8 cellular contexts compared by ENCODE assay signal in genomic region chr22:37198290-37199102, GRCh38. TPM values are rescaled to one million over a fixed set of nuclear protein-coding genes. Genes with fewer than 3 reads are reported as not detected.
A peak's percentile ranks its signal among the peaks of the same experiment; 100 is the strongest.
DNase-seq lines count a peak whose midpoint lies in the region; ATAC-seq and TF ChIP-seq lines count a peak whose summit lies in the region.

No MANE protein-coding gene starts in this region.

- H3K27ac ChIP-seq in caudate nucleus (ENCODE audit: low read depth, low read length) = peak overlapping the region; percentile 92
- H3K27ac ChIP-seq in spleen = peak overlapping the region; percentile 91 to 98 (median 96)

- no peaks in the 10 kb centered on the region for H3K36me3 Mint-ChIP-seq in CD14-positive monocyte

- H3K4me3 ChIP-seq in spleen = peak overlapping the region; percentile 50 to 88 (median 58)

- DNase-seq in CD14-positive monocyte (ENCODE audit: low spot score) (peak; percentile 72), NCI-H2029 treated with DMSO at 0.1 percent for 48 hours (lab: John Stamatoyannopoulos, UW) (peak; percentile 13), caudate nucleus (lab: John Stamatoyannopoulos, UW) (peak in 56 of 61 donors; percentile 7 to 84 (median 63)), iris pigment epithelial cell (ENCODE audit: low read depth) (peak; percentile 68), spleen (peak; percentile 97)

- H3K9me3 Mint-ChIP-seq in CD14-positive monocyte = no peaks in the 10 kb centered on the region

- no peaks in the 10 kb centered on the region for H3K36me3 ChIP-seq in spleen

- H3K27me3 Mint-ChIP-seq in CD14-positive monocyte (ENCODE audit: low read depth in 3 of 3) = peaks cover 0 to 4% (median 1%) of the 10 kb centered on the region in 3 donors

- TF ChIP-seq POLR2A in spleen (IDR thresholded peaks at IDR 0.05) = no peak

- H3K27me3 ChIP-seq in spleen (replicated peaks in 1 of 7) = no peaks in the 10 kb centered on the region

- peaks cover 22 to 77% (median 56%) of the 10 kb centered on the region in 6 donors for H3K4me1 ChIP-seq in spleen

- ATAC-seq in GM21619 (IDR thresholded peaks at IDR 0.05; ENCODE audit: unreplicated experiment) (peak; percentile 3), HG03039 (IDR thresholded peaks at IDR 0.05; ENCODE audit: unreplicated experiment) (no peak)
- peak; percentile 41 to 44 for ATAC-seq in activated CD4-positive, CD25-positive, alpha-beta regulatory T cell treated with anti-CD3 and anti-CD28 coated beads, Interleukin-2, amount 50 U/mL, for 24 hours

- WGBS in spleen, 5 donors = 3 to 6% (median 4%) methylated on average over 36 to 51 of the region's 51 CpGs

- H3K9me3 ChIP-seq in spleen = no peaks in the 10 kb centered on the region

- TF ChIP-seq CTCF in CD14-positive monocyte (IDR thresholded peaks at IDR 0.05) = peak; percentile 96
- peak in 10 of 11 experiments; percentile 65 to 99 (median 96) for TF ChIP-seq CTCF in spleen (IDR thresholded peaks at IDR 0.05 in 8 of 11, conservative IDR thresholded peaks at IDR 0.05 in 3 of 11)

- peaks cover 14% of the 10 kb centered on the region for H3K4me1 Mint-ChIP-seq in CD14-positive monocyte

- peak overlapping the region; percentile 79 to 82 for H3K4me3 Mint-ChIP-seq in CD14-positive monocyte

- H3K27ac Mint-ChIP-seq in CD14-positive monocyte = peak overlapping the region; percentile 78 to 93 (median 90)

- intact Hi-C loops in CD14-positive monocyte (cut with micrococcal nuclease) (loop anchor here (1.0 to 5.0 kb wide), 4 partner anchors 32 to 121 kb away; no protein-coding TSS in a partner anchor), spleen (cut with DNase I; ENCODE audit: low total_unique reads) (loop anchor here (2.0 kb wide), 1 partner anchor 120 kb away; no protein-coding TSS in a partner anchor)

RNA-seq across cellular contexts. Expression of gene C1QTNF6, which starts 10.4 kb away (rescaled TPM):
- polyA plus RNA-seq in CD14-positive monocyte (under 1 TPM; 0.14 to 0.24 TPM), spleen (1 to 10 TPM; 7.7 to 8.9 (median 8.8) TPM)
- 10 to 100 TPM in 1 of 7 donors, 1 to 10 TPM in 6; 5.3 to 10.3 (median 6.9) TPM for total RNA-seq in spleen

RNA-seq across cellular contexts. Expression of gene SSTR3, which starts 13.8 kb away (rescaled TPM):
- polyA plus RNA-seq in CD14-positive monocyte (not detected), spleen (1 to 10 TPM; 1.2 to 2.0 (median 1.5) TPM)
- 1 to 10 TPM in 3 of 7 donors, under 1 TPM in 4; 0.56 to 2.0 (median 0.95) TPM for total RNA-seq in spleen

RNA-seq across cellular contexts. Expression of gene RAC2, which starts 45.6 kb away (rescaled TPM):
- polyA plus RNA-seq in CD14-positive monocyte (100 to 1,000 TPM; 360 to 529 TPM), spleen (100 to 1,000 TPM; 389 to 421 (median 410) TPM)
- total RNA-seq in spleen = 100 to 1,000 TPM; 270 to 493 (median 363) TPM

RNA-seq across cellular contexts. Expression of gene IL2RB, which starts 48.8 kb away (rescaled TPM):
- polyA plus RNA-seq in CD14-positive monocyte = 1 to 10 TPM in 1 of 2 donors, under 1 TPM in 1; 0.60 to 1.7 TPM
- 10 to 100 TPM; 20.6 to 75.2 (median 51.5) TPM for total RNA-seq in spleen
- 1 to 10 TPM; 3.7 to 5.9 (median 3.9) TPM for polyA plus RNA-seq in spleen

Comparison
In these comparisons a context has a peak if more than half of its experiments do, and no peak if none do; other contexts are left out.
1. DNase-seq: peak in every context shown above with its lines; median percentile 97 in spleen; 72 in CD14-positive monocyte; 68 in iris pigment epithelial cell; 63 in caudate nucleus; 13 in NCI-H2029 treated with DMSO at 0.1 percent for 48 hours.
2. RNA of gene C1QTNF6, which starts 10.4 kb away (polyA plus RNA-seq): 7.7 to 8.9 TPM in spleen; 0.14 to 0.24 TPM in CD14-positive monocyte; every median in the first group is over 4 times any median in the second.